34 cellular contexts compared by ENCODE assay signal in genomic region chr1:157982111-157982510, GRCh38.
"Had no signal": no experiment of that assay in that cellular context is flagged by ENCODE, and none has a peak within 500 bp of the region (broad histone marks: within the 10 kb centered on the region; RNA-seq: fewer than 3 reads in every experiment).

No MANE protein-coding gene starts in this region.

- H3K4me3 ChIP-seq: MG63 had no signal

- H3K36me3 ChIP-seq: MG63 had no signal

- H3K9me3 ChIP-seq: MG63 had no signal

- DNase-seq: Karpas-422, Kasumi-1, MG63, MM.1S, MV-4-11, NCI-H1048, NCI-H1092, NCI-H1092 treated with DMSO at 0.1 percent for 48 hours, NCI-H1105, NCI-H1105 treated with DMSO at 0.1 percent for 48 hours, NCI-H1417, NCI-H1417 treated with DMSO at 0.1 percent for 48 hours, NCI-H1436, NCI-H1436 treated with DMSO at 0.1 percent for 48 hours, NCI-H146, NCI-H1694, NCI-H1694 treated with DMSO at 0.1 percent for 48 hours, NCI-H187, NCI-H187 treated with DMSO at 0.1 percent for 48 hours, NCI-H1930, NCI-H2029, NCI-H2029 treated with DMSO at 0.1 percent for 48 hours, NCI-H2081, NCI-H2081 treated with DMSO at 0.1 percent for 48 hours, NCI-H2107, NCI-H2171, NCI-H2171 treated with DMSO at 0.1 percent for 48 hours, NCI-H2227 treated with DMSO at 0.1 percent for 48 hours, NCI-H226, NCI-H345, NCI-H446, NCI-H446 treated with DMSO at 0.1 percent for 48 hours, NCI-H510A, NCI-H510A treated with DMSO at 0.1 percent for 48 hours had no signal
